ENCODE assay signal across 1 cellular context in genomic region chr19:2394669-2395292, GRCh38.
TF ChIP-seq lines count a peak whose summit lies in the region.

No MANE protein-coding gene starts in this region.

TF ChIP-seq in K562, 482 proteins besides CTCF, POLR2A, EP300 and RAD21:
- TF ChIP-seq CLOCK (CRISPR knock-in tag; IDR thresholded peaks at IDR 0.05; ENCODE audit: borderline replicate concordance), result no peak
- 0 out of 6 replicates have a peak, but pooled peaks of 1 of the 3 experiments have one; percentile 18 for TF ChIP-seq ZBTB11 (CRISPR knock-in tag; IDR thresholded peaks at IDR 0.05)
- TF ChIP-seq E2F5 (CRISPR knock-in tag; IDR thresholded peaks at IDR 0.05), result no peak
